25 cellular contexts compared by ENCODE assay signal in the genomic region with DNA sequence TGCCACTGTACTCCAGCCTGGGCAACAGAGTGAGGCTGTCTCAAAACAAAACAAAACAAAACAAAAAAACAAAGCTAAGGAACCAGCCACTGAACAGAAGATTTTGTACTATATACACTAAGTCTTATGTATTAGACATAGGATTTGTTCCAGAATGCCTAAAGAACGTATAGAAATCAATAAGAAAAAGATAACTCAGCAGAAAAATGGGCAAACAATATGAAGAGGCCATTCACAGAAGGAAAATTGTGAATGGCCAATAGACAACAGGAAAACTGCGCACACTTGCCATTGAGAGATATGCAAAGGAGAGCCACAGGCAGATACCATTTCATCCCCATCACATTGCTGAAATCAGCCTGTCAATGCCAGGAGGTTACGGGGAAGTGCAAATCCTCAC. TPM values are rescaled to one million over a fixed set of nuclear protein-coding genes. Genes with fewer than 3 reads are reported as not detected.
DNase-seq lines count a peak whose midpoint lies in the region; ATAC-seq, FAIRE-seq and TF ChIP-seq lines count a peak whose summit lies in the region.
"Had no signal": no experiment of that assay in that cellular context is flagged by ENCODE, and none has a peak within 500 bp of the region (broad histone marks: within the 10 kb centered on the region; RNA-seq: fewer than 3 reads in every experiment).

No MANE protein-coding gene starts in this region.

- H3K9me1 ChIP-seq in K562 (ENCODE audit: control insufficient read depth, insufficient read depth, low read length), result no peaks in the 10 kb centered on the region

- TF ChIP-seq EP300 in A549 (IDR thresholded peaks at IDR 0.05), result no peak
- TF ChIP-seq EP300 in K562 (IDR thresholded peaks at IDR 0.05; ENCODE audit: low read length), result no peak

- CTCF ChIA-PET in A549 (lab: Yijun Ruan, JAX) (interaction anchor here (1.4 kb wide), 1 partner anchor 7 kb away, joined by 3 read pairs; no protein-coding TSS in a partner anchor), K562 (lab: Yijun Ruan, JAX; ENCODE audit: low intra/inter-chr PET ratio) (no interaction called here)

- ATAC-seq in A549 (no peak), K562 (no peak)
- ATAC-seq: GM12878 had no signal

- TF ChIP-seq CTCF in A549 (IDR thresholded peaks at IDR 0.05) (no peak), K562 (IDR thresholded peaks at IDR 0.05 in 2 of 3, conservative IDR thresholded peaks at IDR 0.05 in 1 of 3; ENCODE audit: insufficient read depth in 2 of 3, low read depth in 1 of 3, low read length in 3 of 3) (no peak)

- H3K9me3 ChIP-seq in A549 (no peaks in the 10 kb centered on the region), K562 (replicated peaks; ENCODE audit: control insufficient read depth, insufficient read depth, low read depth, low read length) (no peaks in the 10 kb centered on the region)
- H3K9me3 ChIP-seq: BE2C had no signal

- H3K79me2 ChIP-seq in K562 (ENCODE audit: control insufficient read depth, insufficient read depth, low read length), result no peaks in the 10 kb centered on the region

- TF ChIP-seq RAD21 in A549 (conservative IDR thresholded peaks at IDR 0.05 in 1 of 2, IDR thresholded peaks at IDR 0.05 in 1 of 2) (no peak), K562 (CRISPR knock-in tag; conservative IDR thresholded peaks at IDR 0.05 in 1 of 2, IDR thresholded peaks at IDR 0.05 in 1 of 2) (no peak)

- in situ Hi-C loops in K562 (cut with MboI), result no loop called here

- H3K4me3 ChIP-seq in A549 (no peak overlapping the region), K562 (no peak overlapping the region)
- H3K4me3 ChIP-seq: BLaER1, GM12878 had no signal

- no peak overlapping the region for H2AFZ ChIP-seq in K562 (ENCODE audit: low read depth, low read length)

- no peaks in the 10 kb centered on the region for H4K20me1 ChIP-seq in K562 (replicated peaks; ENCODE audit: control insufficient read depth, insufficient read depth, low read length)
- H4K20me1 ChIP-seq: BLaER1 had no signal

- TF ChIP-seq POLR2A in A549 (IDR thresholded peaks at IDR 0.05; ENCODE audit: low read length), result no peak
- TF ChIP-seq POLR2A in K562 (conservative IDR thresholded peaks at IDR 0.05), result no peak

- POLR2A ChIA-PET in A549 (lab: Yijun Ruan, JAX), result no interaction called here
- POLR2A ChIA-PET in K562 (lab: Yijun Ruan, JAX), result no interaction called here

- H3K4me2 ChIP-seq in A549, result no peak overlapping the region
- no peak overlapping the region for H3K4me2 ChIP-seq in K562 (ENCODE audit: insufficient read depth, low read length)
- H3K4me2 ChIP-seq: BLaER1 had no signal

- no TSS peak for BruUV-seq in K562 (replicated peaks; lab: Mats Ljungman, UMichigan)

- H3K27me3 ChIP-seq in K562 (ENCODE audit: control insufficient read depth in 2 of 2, insufficient read depth in 2 of 2, low read length in 2 of 2), result no peaks in the 10 kb centered on the region
- H3K27me3 ChIP-seq: BE2C, BLaER1 had no signal

- intact Hi-C loops in K562 (cut with micrococcal nuclease), result no loop called here

- 70% methylated on average over 3 of the region's 3 CpGs for WGBS in A549 (ENCODE audit: missing lambda C conversion rate)
- WGBS in K562 (ENCODE audit: insufficient coverage, low coverage, missing lambda C conversion rate), result 57% methylated on average over 3 of the region's 3 CpGs

- H3K4me1 ChIP-seq in A549 (no peaks in the 10 kb centered on the region), K562 (replicated peaks in 1 of 2; ENCODE audit: control insufficient read depth in 2 of 2, insufficient read depth in 2 of 2, low read length in 2 of 2) (peaks cover 0 to 5% of the 10 kb centered on the region in 2 experiments; a peak in 1 of 5 replicates)
- H3K4me1 ChIP-seq: BE2C had no signal

- no peak overlapping the region for H3K9ac ChIP-seq in K562 (ENCODE audit: insufficient read depth in 1 of 2, low read depth in 2 of 2, low read length in 2 of 2)
- H3K9ac ChIP-seq: BLaER1 had no signal

- H3K27ac ChIP-seq in A549 (no peak overlapping the region), K562 (ENCODE audit: extremely low read depth, low read depth, low read length) (no peak overlapping the region)
- H3K27ac ChIP-seq: 22Rv1, BLaER1 had no signal

- DNase-seq in NCI-H526 (lab: John Stamatoyannopoulos, UW) (peak; percentile 12 to 30), NCI-H526 treated with DMSO at 0.1 percent for 48 hours (lab: John Stamatoyannopoulos, UW) (no peak), A549 (ENCODE audit: low read depth in 1 of 2, low spot score in 1 of 2) (no peak), K562 (ENCODE audit: extremely low read depth in 1 of 4, low spot score in 3 of 4) (no peak), NCI-H146 treated with DMSO at 0.1 percent for 48 hours (lab: John Stamatoyannopoulos, UW; ENCODE audit: unreplicated experiment) (no peak)
- DNase-seq: ACHN; BE2C; C1 segment of cervical spinal cord; CD4-positive, alpha-beta memory T cell; CD4-positive, CD25-positive, alpha-beta regulatory T cell; CD8-positive, alpha-beta memory T cell; COR-L47; DMS 273 treated with DMSO at 0.1 percent for 48 hours; DMS153; DMS53; DMS79; DND-41; EL; GDM1 had no signal

- FAIRE-seq in A549 (lab: Jason Lieb, UNC) (no peak), K562 (lab: Jason Lieb, UNC) (no peak)
- FAIRE-seq: GM12878, GM12892, GM18507, GM19239 had no signal

- no peaks in the 10 kb centered on the region for H3K36me3 ChIP-seq in K562 (ENCODE audit: control insufficient read depth, insufficient read depth, low read length)
- H3K36me3 ChIP-seq: BE2C, BLaER1 had no signal

TF ChIP-seq in A549, 52 proteins besides CTCF, POLR2A, EP300 and RAD21:
- TF ChIP-seq MAFK (IDR thresholded peaks at IDR 0.05; ENCODE audit: partially characterized antibody), result peak; percentile 71
- no peak for TF ChIP-seq JUNB (IDR thresholded peaks at IDR 0.05)

TF ChIP-seq in K562, 482 proteins besides CTCF, POLR2A, EP300 and RAD21:
- no peak for TF ChIP-seq CREBBP (IDR thresholded peaks at IDR 0.05; ENCODE audit: low read depth, low read length)
- TF ChIP-seq RBM25 (IDR thresholded peaks at IDR 0.05; ENCODE audit: low read depth, low read length, severe bottlenecking), result no peak
- TF ChIP-seq IFI16 (CRISPR knock-in tag; IDR thresholded peaks at IDR 0.05), result no peak
- no peak for TF ChIP-seq HEY1 (CRISPR knock-in tag; IDR thresholded peaks at IDR 0.05; ENCODE audit: borderline replicate concordance)
- TF ChIP-seq SREBF1 (IDR thresholded peaks at IDR 0.05; ENCODE audit: borderline replicate concordance, low read depth, low read length), result no peak
- TF ChIP-seq PTTG1 (tag; IDR thresholded peaks at IDR 0.05; ENCODE audit: low read depth), result no peak
- TF ChIP-seq ZNF316 (IDR thresholded peaks at IDR 0.05), result peak; percentile 88
- TF ChIP-seq CBFA2T2 (conservative IDR thresholded peaks at IDR 0.05), result no peak
- TF ChIP-seq C11orf30 (IDR thresholded peaks at IDR 0.05; ENCODE audit: low read depth), result peak; percentile 77
- no peak for TF ChIP-seq DIDO1 (tag; IDR thresholded peaks at IDR 0.05; ENCODE audit: low read depth)
- TF ChIP-seq BHLHE40 (IDR thresholded peaks at IDR 0.05; ENCODE audit: low read length), result no peak
- no peak for TF ChIP-seq EP400 (IDR thresholded peaks at IDR 0.05)
- 0 out of 2 replicates have a peak, but pooled peaks have one; percentile 9 for TF ChIP-seq MAFF (IDR thresholded peaks at IDR 0.05; ENCODE audit: low read length)
- TF ChIP-seq HMGN3 (IDR thresholded peaks at IDR 0.05; ENCODE audit: borderline replicate concordance, extremely low read depth, insufficient read length, low read depth, low read length), result no peak
- no peak for TF ChIP-seq PML (IDR thresholded peaks at IDR 0.05; ENCODE audit: low read length)
- TF ChIP-seq ZFPM2 (CRISPR knock-in tag; IDR thresholded peaks at IDR 0.05), result no peak
- TF ChIP-seq MAFG (tag; conservative IDR thresholded peaks at IDR 0.05), result peak; percentile 47
- no peak for TF ChIP-seq KDM2B (CRISPR knock-in tag; IDR thresholded peaks at IDR 0.05)
- TF ChIP-seq, protein P1, sequence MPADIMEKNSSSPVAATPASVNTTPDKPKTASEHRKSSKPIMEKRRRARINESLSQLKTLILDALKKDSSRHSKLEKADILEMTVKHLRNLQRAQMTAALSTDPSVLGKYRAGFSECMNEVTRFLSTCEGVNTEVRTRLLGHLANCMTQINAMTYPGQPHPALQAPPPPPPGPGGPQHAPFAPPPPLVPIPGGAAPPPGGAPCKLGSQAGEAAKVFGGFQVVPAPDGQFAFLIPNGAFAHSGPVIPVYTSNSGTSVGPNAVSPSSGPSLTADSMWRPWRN (IDR thresholded peaks at IDR 0.05; ENCODE audit: low read depth), result no peak
- TF ChIP-seq NFE2L1 (tag; IDR thresholded peaks at IDR 0.05; ENCODE audit: borderline replicate concordance, low read depth), result no peak
- no peak for TF ChIP-seq ZNF12 (CRISPR knock-in tag; IDR thresholded peaks at IDR 0.05)
- TF ChIP-seq YBX1 (IDR thresholded peaks at IDR 0.05), result no peak

RNA-seq across cellular contexts. Expression of gene UBE2F, which starts 14.9 kb away (rescaled TPM):
- polyA plus RNA-seq in A549 (2011; rRNA removed) (65.5 and 81.1 TPM in 2 replicates), A549 (2017; fragmentation: RNase III; extraction: RNeasy Plus Mini Kit Qiagen cat#74134 plus additional on column Dnase treatment) (49.1 to 51.3 TPM (median 49.7 TPM) in 3 replicates), K562 (2011; rRNA removed) (68.5 and 87.1 TPM in 2 replicates), K562 (2014; fragmentation: Illumina TruSeq; extraction: Trizol) (82.6 and 88.1 TPM in 2 replicates), K562 (2014; fragmentation: Nextera tagmentation; extraction: Ambion mirVana) (10 to 100 TPM; 18.1 to 24.9 TPM), K562 (2014; rRNA removed) (52.9 and 62.2 TPM in 2 replicates)
- 33.4 and 33.8 TPM in 2 replicates for polyA plus RNA-seq in A549 (2012; cell fraction: cytosol; rRNA removed)
- 15.0 and 25.2 TPM in 2 replicates for polyA plus RNA-seq in A549 (2012; cell fraction: nucleus; rRNA removed)
- 22.8 and 25.1 TPM in 2 replicates for polyA minus RNA-seq in A549 (2011; rRNA and poly(A)+ RNA removed)
- total RNA-seq in K562 (2011; cell fraction: chromatin; rRNA removed; ENCODE audit: low replicate concordance), result 51.8 and 53.3 TPM in 2 replicates
- total RNA-seq in K562 (2011; cell fraction: nucleolus; rRNA removed), result 34.2 and 44.7 TPM in 2 replicates
- total RNA-seq in K562 (2011; cell fraction: nucleoplasm; rRNA removed), result 38.6 and 66.0 TPM in 2 replicates
- total RNA-seq in K562 (2014; rRNA removed) (44.3 and 54.0 TPM in 2 replicates), K562 (2014; rRNA removed; fragmentation: Illumina TruSeq; extraction: Trizol) (56.4 and 59.4 TPM in 2 replicates), K562 (2015; rRNA removed; fragmentation: Illumina TruSeq; extraction: Trizol) (42.8 and 50.7 TPM in 2 replicates), K562 (2021) (53.0 and 57.9 TPM in 2 replicates)
- polyA plus RNA-seq in K562 (2011; cell fraction: cytosol; rRNA removed), result 52.0 and 70.8 TPM in 2 replicates
- 21.9 and 30.1 TPM in 2 replicates for polyA plus RNA-seq in K562 (2011; cell fraction: nucleus; rRNA removed)
- 55.3 and 72.7 TPM in 2 replicates for polyA plus RNA-seq in K562 (2012)
- polyA minus RNA-seq in K562 (2011; rRNA and poly(A)+ RNA removed), result 36.2 and 36.5 TPM in 2 replicates
- 22.9 and 26.1 TPM in 2 replicates for polyA minus RNA-seq in K562 (2011; cell fraction: cytosol; rRNA and poly(A)+ RNA removed)
- polyA minus RNA-seq in K562 (2011; cell fraction: nucleus; rRNA and poly(A)+ RNA removed), result 21.5 and 27.3 TPM in 2 replicates

Comparison
In these comparisons a context has a peak if more than half of its experiments do, and no peak if none do; other contexts are left out.
1. DNase-seq: peak in NCI-H526 (2 of 2); none in NCI-H526 treated with DMSO at 0.1 percent for 48 hours (single experiment), A549 (0 of 2), K562 (0 of 4) and NCI-H146 treated with DMSO at 0.1 percent for 48 hours (single experiment).